9 cellular contexts compared by ENCODE assay signal in genomic region chrX:48770296-48770695, GRCh38. TPM values are rescaled to one million over a fixed set of nuclear protein-coding genes. Genes with fewer than 3 reads are reported as not detected.
"Had no signal": no experiment of that assay in that cellular context is flagged by ENCODE, and none has a peak within 500 bp of the region (broad histone marks: within the 10 kb centered on the region; RNA-seq: fewer than 3 reads in every experiment).

No MANE protein-coding gene starts in this region.

- DNase-seq: IMR-90, KBM-7, KG1 had no signal

- H3K27ac ChIP-seq: HL-60 had no signal

- ATAC-seq: HepG2 had no signal

- FAIRE-seq: HepG2, HTR-8/SVneo had no signal

RNA-seq across cellular contexts. Expression of gene GLOD5, which starts 8.7 kb away (rescaled TPM):
- total RNA-seq: HT-29, HT1080, IMR-90 had no signal
- polyA plus RNA-seq: IgD-negative memory B cell, IMR-90 had no signal

RNA-seq across cellular contexts. Expression of gene GATA1, which starts 16.1 kb away (rescaled TPM):
- total RNA-seq: HT-29, HT1080, IMR-90 had no signal
- polyA plus RNA-seq: HepG2, IgD-negative memory B cell, IMR-90 had no signal

RNA-seq across cellular contexts. Expression of gene ERAS, which starts 56.0 kb away (rescaled TPM):
- total RNA-seq: HT-29, HT1080, IMR-90 had no signal
- polyA plus RNA-seq: IgD-negative memory B cell, IMR-90 had no signal
